ENCODE assay signal across 1 cellular context in genomic region chr10:124650263-124650662, GRCh38.
TF ChIP-seq lines count a peak whose summit lies in the region.

No MANE protein-coding gene starts in this region.

TF ChIP-seq in H1, 55 proteins besides CTCF, POLR2A, EP300 and RAD21:
- TF ChIP-seq CBX5 (IDR thresholded peaks at IDR 0.05; ENCODE audit: low read depth, low read length) (no peak), KDM5A (IDR thresholded peaks at IDR 0.05; ENCODE audit: low read length) (no peak), KDM1A (IDR thresholded peaks at IDR 0.05; ENCODE audit: borderline replicate concordance, low read length) (no peak)
